8 cellular contexts compared by ENCODE assay signal in genomic region chr16:31033709-31034492, GRCh38. TPM values are rescaled to one million over a fixed set of nuclear protein-coding genes. Genes with fewer than 3 reads are reported as not detected.
DNase-seq lines count a peak whose midpoint lies in the region; ATAC-seq, FAIRE-seq and TF ChIP-seq lines count a peak whose summit lies in the region.

No MANE protein-coding gene starts in this region.

- H4K20me1 ChIP-seq in HepG2 (ENCODE audit: insufficient read depth, low read length): peaks cover 4% of the 10 kb centered on the region; the same call in 1 of the 2 replicates

- H3K4me3 Mint-ChIP-seq in activated CD4-positive, alpha-beta T cell treated with anti-CD3 and anti-CD28 coated beads, Interleukin-2, amount 10 ng/mL, durations not matched to agents 7 days and 5 days: peak overlapping the region; percentile 88

- H3K4me3 ChIP-seq in AG10803 (ENCODE audit: low read length) (peak overlapping the region; percentile 99), HepG2 (replicated peaks in 1 of 3; ENCODE audit: insufficient read depth in 1 of 3, low read depth in 2 of 3, low read length in 3 of 3) (peak overlapping the region; percentile 86 to 99 (median 94))

- peak; percentile 79 for FAIRE-seq in HepG2 (lab: Jason Lieb, UNC)

- TF ChIP-seq POLR2A in HepG2 (IDR thresholded peaks at IDR 0.05; ENCODE audit: insufficient read depth in 1 of 2, low read depth in 2 of 2, low read length in 2 of 2): peak; percentile 95 to 97

- no peaks in the 10 kb centered on the region for H3K9me3 Mint-ChIP-seq in activated CD4-positive, alpha-beta T cell treated with anti-CD3 and anti-CD28 coated beads, Interleukin-2, amount 10 ng/mL, durations not matched to agents 7 days and 5 days

- ATAC-seq in GM19023 (IDR thresholded peaks at IDR 0.05; ENCODE audit: unreplicated experiment) (peak; percentile 41), HG03378 (IDR thresholded peaks at IDR 0.05; ENCODE audit: unreplicated experiment) (peak; percentile 40), HepG2 (peak; percentile 82)

- peak overlapping the region; percentile 90 for H3K9ac ChIP-seq in HepG2 (ENCODE audit: insufficient read depth, low read depth, low read length)

- peaks cover 5% of the 10 kb centered on the region for H3K79me2 ChIP-seq in HepG2 (ENCODE audit: insufficient read depth, low read length)

- peak overlapping the region; percentile 96 for H3K27ac Mint-ChIP-seq in activated CD4-positive, alpha-beta T cell treated with anti-CD3 and anti-CD28 coated beads, Interleukin-2, amount 10 ng/mL, durations not matched to agents 7 days and 5 days

- H3K27me3 ChIP-seq in HepG2 (ENCODE audit: control insufficient read depth in 1 of 2, insufficient read depth in 2 of 2, low read length in 2 of 2): no peaks in the 10 kb centered on the region; a peak in 1 of 5 replicates

- TSS peak; percentile 73 for BruUV-seq in HepG2 (replicated peaks; lab: Mats Ljungman, UMichigan)

- peaks cover 39% of the 10 kb centered on the region for H3K4me1 ChIP-seq in HepG2 (ENCODE audit: insufficient read depth, low read length)

- peaks cover 23% of the 10 kb centered on the region for H3K4me1 Mint-ChIP-seq in activated CD4-positive, alpha-beta T cell treated with anti-CD3 and anti-CD28 coated beads, Interleukin-2, amount 10 ng/mL, durations not matched to agents 7 days and 5 days

- peaks cover 0 to 14% of the 10 kb centered on the region in 2 experiments; a peak in 4 of 5 replicates for H3K36me3 ChIP-seq in HepG2 (replicated peaks in 1 of 2; ENCODE audit: control insufficient read depth in 1 of 2, insufficient read depth in 2 of 2, low read length in 2 of 2)

- POLR2A ChIA-PET in activated CD4-positive, alpha-beta T cell treated with anti-CD3 and anti-CD28 coated beads, Interleukin-2, amount 10 ng/mL, durations not matched to agents 7 days and 5 days (lab: Charles Lee): interaction anchor here (0.8 to 1.0 kb wide), 2 partner anchors 39 to 40 kb away, joined by 3 read pairs; partner anchors contain the start of gene ZNF668
- POLR2A ChIA-PET in HepG2 (lab: Yijun Ruan, JAX): interaction anchor here (0.6 to 2.7 kb wide), 17 partner anchors 11 to 425 kb away, joined by 3 to 29 read pairs (median 5); partner anchors contain the start of genes ARMC5, HSD3B7, KAT8 and ZNF646

- CTCF ChIA-PET in activated CD4-positive, alpha-beta T cell treated with anti-CD3 and anti-CD28 coated beads, Interleukin-2, amount 10 ng/mL, durations not matched to agents 7 days and 5 days (lab: Charles Lee): interaction anchor here (1.1 kb wide), 1 partner anchor 16 kb away, joined by 3 read pairs; no protein-coding TSS in a partner anchor
- CTCF ChIA-PET in HepG2 (lab: Yijun Ruan, JAX; ENCODE audit: low intra/inter-chr PET ratio, low total read pairs): interaction anchor here (1.6 kb wide), 1 partner anchor 49 kb away, joined by 4 read pairs; the partner anchor contains the start of gene HSD3B7

- intact Hi-C loops in HepG2 (cut with micrococcal nuclease; ENCODE audit: unreplicated experiment): loop anchor here (1.0 to 2.0 kb wide), 3 partner anchors 37 to 60 kb away; partner anchors contain the start of genes VKORC1, ZNF646 and ZNF668

- H3K9me3 ChIP-seq in HepG2 (ENCODE audit: low read length): no peaks in the 10 kb centered on the region

- TF ChIP-seq CTCF in AG10803 (conservative IDR thresholded peaks at IDR 0.05; ENCODE audit: low read length) (no peak), HepG2 (CRISPR knock-in tag; IDR thresholded peaks at IDR 0.05) (no peak)

- DNase-seq in AG10803 (ENCODE audit: low read depth) (peak; percentile 75), NCI-H524 treated with DMSO at 0.1 percent for 48 hours (lab: John Stamatoyannopoulos, UW) (peak; percentile 18), dedifferentiated amniotic fluid mesenchymal stem cell (ENCODE audit: extremely low spot score) (peak; percentile 77), HepG2 (ENCODE audit: low spot score) (peak; percentile 89)
- DNase-seq in activated CD4-positive, alpha-beta T cell treated with anti-CD3 and anti-CD28 coated beads, Interleukin-2, amount 10 ng/mL, durations not matched to agents 7 days and 5 days: peak; percentile 92
- peak; percentile 80 for DNase-seq in stimulated activated CD4-positive, alpha-beta T cell treated with anti-CD3 and anti-CD28 coated beads, Interleukin-2, amount 100 ng/mL, for 4 hours (ENCODE audit: low read depth)

- H3K4me2 ChIP-seq in HepG2 (ENCODE audit: low read depth, low read length): peak overlapping the region; percentile 94

- H2AFZ ChIP-seq in HepG2 (ENCODE audit: low read length): no peak overlapping the region

- WGBS in HepG2 (ENCODE audit: low lambda C conversion rate): under 1% methylated on average over 36 of the region's 47 CpGs

- H3K36me3 Mint-ChIP-seq in activated CD4-positive, alpha-beta T cell treated with anti-CD3 and anti-CD28 coated beads, Interleukin-2, amount 10 ng/mL, durations not matched to agents 7 days and 5 days (ENCODE audit: low read depth): peaks cover 13% of the 10 kb centered on the region

- H3K27ac ChIP-seq in HepG2 (ENCODE audit: extremely low read length, insufficient read depth, low read length): peak overlapping the region; percentile 82

- H3K27me3 Mint-ChIP-seq in activated CD4-positive, alpha-beta T cell treated with anti-CD3 and anti-CD28 coated beads, Interleukin-2, amount 10 ng/mL, durations not matched to agents 7 days and 5 days: no peaks in the 10 kb centered on the region

- peak; percentile 17; the same call in 1 of the 2 replicates for TF ChIP-seq RAD21 in HepG2 (CRISPR knock-in tag; IDR thresholded peaks at IDR 0.05)

- in situ Hi-C loops in HepG2 (cut with HindIII; ENCODE audit: extremely low pct_ligation_motif_present, low pct_unique_long_range_greater_than_20kb): loop anchor here (5.0 kb wide), 1 partner anchor 38 kb away; the partner anchor contains the start of genes ZNF646 and ZNF668

- no peak for TF ChIP-seq EP300 in HepG2 (IDR thresholded peaks at IDR 0.05; ENCODE audit: low read depth in 2 of 2, low read length in 2 of 2)
- no peak for TF ChIP-seq EP300 in HepG2 (CRISPR knock-in tag; IDR thresholded peaks at IDR 0.05; ENCODE audit: borderline replicate concordance)

RNA-seq across cellular contexts. Expression of gene STX4, which starts 0.5 kb away (rescaled TPM):
- 10 to 100 TPM; 48.0 to 56.7 TPM for total RNA-seq in activated CD4-positive, alpha-beta T cell treated with anti-CD3 and anti-CD28 coated beads, Interleukin-2, amount 10 ng/mL, durations not matched to agents 7 days and 5 days
- 29.2 and 31.3 TPM in 2 replicates for total RNA-seq in HepG2 (2016; rRNA removed; fragmentation: Illumina TruSeq; extraction: Trizol)
- total RNA-seq in HepG2 (2016; cell fraction: cytosol; rRNA removed; fragmentation: Illumina TruSeq; extraction: Trizol; ENCODE audit: low read depth): 10.9 and 11.8 TPM in 2 replicates
- total RNA-seq in HepG2 (2016; cell fraction: insoluble cytoplasmic fraction; rRNA removed; fragmentation: Illumina TruSeq; extraction: Trizol): 28.3 and 29.6 TPM in 2 replicates
- total RNA-seq in HepG2 (2016; cell fraction: membrane; rRNA removed; fragmentation: Illumina TruSeq; extraction: Trizol): 18.1 and 22.6 TPM in 2 replicates
- 23.9 and 30.7 TPM in 2 replicates for total RNA-seq in HepG2 (2016; cell fraction: nucleus; rRNA removed; fragmentation: Illumina TruSeq; extraction: Trizol)
- polyA plus RNA-seq in HepG2 (2011; rRNA removed): 34.6 and 37.0 TPM in 2 replicates
- polyA plus RNA-seq in HepG2 (2011; cell fraction: cytosol; rRNA removed): 23.2 and 23.7 TPM in 2 replicates
- polyA plus RNA-seq in HepG2 (2011; cell fraction: nucleus; rRNA removed): 109 and 115 TPM in 2 replicates
- polyA plus RNA-seq in HepG2 (2012): 36.9 and 43.1 TPM in 2 replicates
- polyA plus RNA-seq in HepG2 (2016; cell fraction: cytosol; fragmentation: Illumina TruSeq; extraction: Trizol; ENCODE audit: low read depth): 14.1 and 15.4 TPM in 2 replicates
- 43.9 and 44.6 TPM in 2 replicates for polyA plus RNA-seq in HepG2 (2016; cell fraction: insoluble cytoplasmic fraction; fragmentation: Illumina TruSeq; extraction: Trizol; ENCODE audit: low read depth)
- polyA plus RNA-seq in HepG2 (2016; cell fraction: membrane; fragmentation: Illumina TruSeq; extraction: Trizol; ENCODE audit: low read depth): 22.4 and 26.1 TPM in 2 replicates
- polyA plus RNA-seq in HepG2 (2016; cell fraction: nucleus; fragmentation: Illumina TruSeq; extraction: Trizol; ENCODE audit: insufficient read depth, low read depth): 94.3 and 107 TPM in 2 replicates
- 23.8 and 35.4 TPM in 2 replicates for polyA minus RNA-seq in HepG2 (2011; rRNA and poly(A)+ RNA removed; ENCODE audit: low replicate concordance)
- 7.3 and 10.4 TPM in 2 replicates for polyA minus RNA-seq in HepG2 (2011; cell fraction: cytosol; rRNA and poly(A)+ RNA removed)
- 17.5 and 20.7 TPM in 2 replicates for polyA minus RNA-seq in HepG2 (2011; cell fraction: nucleus; rRNA and poly(A)+ RNA removed)

RNA-seq across cellular contexts. Expression of gene STX1B, which starts 23.5 kb away (rescaled TPM):
- total RNA-seq in activated CD4-positive, alpha-beta T cell treated with anti-CD3 and anti-CD28 coated beads, Interleukin-2, amount 10 ng/mL, durations not matched to agents 7 days and 5 days: 1 to 10 TPM in 1 of 2 experiments, under 1 TPM in 1; 0.62 to 1.1 TPM
- 1.7 and 3.0 TPM in 2 replicates for total RNA-seq in HepG2 (2016; rRNA removed; fragmentation: Illumina TruSeq; extraction: Trizol)
- 3.7 and 5.0 TPM in 2 replicates for total RNA-seq in HepG2 (2016; cell fraction: cytosol; rRNA removed; fragmentation: Illumina TruSeq; extraction: Trizol; ENCODE audit: low read depth)
- total RNA-seq in HepG2 (2016; cell fraction: insoluble cytoplasmic fraction; rRNA removed; fragmentation: Illumina TruSeq; extraction: Trizol): 1.00 and 4.0 TPM in 2 replicates
- 3.5 TPM in 2 replicates for total RNA-seq in HepG2 (2016; cell fraction: membrane; rRNA removed; fragmentation: Illumina TruSeq; extraction: Trizol)
- 3.8 and 7.5 TPM in 2 replicates for total RNA-seq in HepG2 (2016; cell fraction: nucleus; rRNA removed; fragmentation: Illumina TruSeq; extraction: Trizol)
- 1.3 and 2.1 TPM in 2 replicates for polyA plus RNA-seq in HepG2 (2011; rRNA removed)
- polyA plus RNA-seq in HepG2 (2011; cell fraction: cytosol; rRNA removed): 0.55 and 0.67 TPM in 2 replicates
- 9.0 and 9.4 TPM in 2 replicates for polyA plus RNA-seq in HepG2 (2011; cell fraction: nucleus; rRNA removed)
- polyA plus RNA-seq in HepG2 (2012): 1.1 and 1.5 TPM in 2 replicates
- polyA plus RNA-seq in HepG2 (2016; cell fraction: cytosol; fragmentation: Illumina TruSeq; extraction: Trizol; ENCODE audit: low read depth): 2.1 and 2.2 TPM in 2 replicates
- 0.69 and 0.76 TPM in 2 replicates for polyA plus RNA-seq in HepG2 (2016; cell fraction: insoluble cytoplasmic fraction; fragmentation: Illumina TruSeq; extraction: Trizol; ENCODE audit: low read depth)
- 1.4 and 1.9 TPM in 2 replicates for polyA plus RNA-seq in HepG2 (2016; cell fraction: membrane; fragmentation: Illumina TruSeq; extraction: Trizol; ENCODE audit: low read depth)
- polyA plus RNA-seq in HepG2 (2016; cell fraction: nucleus; fragmentation: Illumina TruSeq; extraction: Trizol; ENCODE audit: insufficient read depth, low read depth): 10.6 and 11.3 TPM in 2 replicates
- 2.6 and 7.4 TPM in 2 replicates for polyA minus RNA-seq in HepG2 (2011; rRNA and poly(A)+ RNA removed; ENCODE audit: low replicate concordance)
- polyA minus RNA-seq in HepG2 (2011; cell fraction: cytosol; rRNA and poly(A)+ RNA removed): 0.26 and 0.69 TPM in 2 replicates
- 9.0 and 11.2 TPM in 2 replicates for polyA minus RNA-seq in HepG2 (2011; cell fraction: nucleus; rRNA and poly(A)+ RNA removed)

RNA-seq across cellular contexts. Expression of gene ZNF668, which starts 40.1 kb away (rescaled TPM):
- total RNA-seq in activated CD4-positive, alpha-beta T cell treated with anti-CD3 and anti-CD28 coated beads, Interleukin-2, amount 10 ng/mL, durations not matched to agents 7 days and 5 days: 10 to 100 TPM; 11.2 to 12.9 TPM
- total RNA-seq in HepG2 (2016; rRNA removed; fragmentation: Illumina TruSeq; extraction: Trizol): 7.5 and 9.8 TPM in 2 replicates
- total RNA-seq in HepG2 (2016; cell fraction: cytosol; rRNA removed; fragmentation: Illumina TruSeq; extraction: Trizol; ENCODE audit: low read depth): 1.9 and 3.1 TPM in 2 replicates
- total RNA-seq in HepG2 (2016; cell fraction: insoluble cytoplasmic fraction; rRNA removed; fragmentation: Illumina TruSeq; extraction: Trizol): 6.4 and 9.6 TPM in 2 replicates
- total RNA-seq in HepG2 (2016; cell fraction: membrane; rRNA removed; fragmentation: Illumina TruSeq; extraction: Trizol): 4.6 and 4.9 TPM in 2 replicates
- total RNA-seq in HepG2 (2016; cell fraction: nucleus; rRNA removed; fragmentation: Illumina TruSeq; extraction: Trizol): 6.1 and 6.8 TPM in 2 replicates
- 3.8 and 4.0 TPM in 2 replicates for polyA plus RNA-seq in HepG2 (2011; rRNA removed)
- polyA plus RNA-seq in HepG2 (2011; cell fraction: cytosol; rRNA removed): 3.9 and 6.3 TPM in 2 replicates
- 8.8 and 11.7 TPM in 2 replicates for polyA plus RNA-seq in HepG2 (2011; cell fraction: nucleus; rRNA removed)
- 3.5 and 5.1 TPM in 2 replicates for polyA plus RNA-seq in HepG2 (2012)
- polyA plus RNA-seq in HepG2 (2016; cell fraction: cytosol; fragmentation: Illumina TruSeq; extraction: Trizol; ENCODE audit: low read depth): 1.0 and 1.1 TPM in 2 replicates
- polyA plus RNA-seq in HepG2 (2016; cell fraction: insoluble cytoplasmic fraction; fragmentation: Illumina TruSeq; extraction: Trizol; ENCODE audit: low read depth): 7.3 and 8.1 TPM in 2 replicates
- 2.8 and 2.9 TPM in 2 replicates for polyA plus RNA-seq in HepG2 (2016; cell fraction: membrane; fragmentation: Illumina TruSeq; extraction: Trizol; ENCODE audit: low read depth)
- polyA plus RNA-seq in HepG2 (2016; cell fraction: nucleus; fragmentation: Illumina TruSeq; extraction: Trizol; ENCODE audit: insufficient read depth, low read depth): 8.4 and 9.3 TPM in 2 replicates
- 17.4 and 23.8 TPM in 2 replicates for polyA minus RNA-seq in HepG2 (2011; rRNA and poly(A)+ RNA removed; ENCODE audit: low replicate concordance)
- polyA minus RNA-seq in HepG2 (2011; cell fraction: cytosol; rRNA and poly(A)+ RNA removed): 4.4 and 4.8 TPM in 2 replicates
- 5.5 and 6.5 TPM in 2 replicates for polyA minus RNA-seq in HepG2 (2011; cell fraction: nucleus; rRNA and poly(A)+ RNA removed)

RNA-seq across cellular contexts. Expression of gene ZNF646, which starts 40.3 kb away (rescaled TPM):
- 10 to 100 TPM; 28.3 to 33.3 TPM for total RNA-seq in activated CD4-positive, alpha-beta T cell treated with anti-CD3 and anti-CD28 coated beads, Interleukin-2, amount 10 ng/mL, durations not matched to agents 7 days and 5 days
- total RNA-seq in HepG2 (2016; rRNA removed; fragmentation: Illumina TruSeq; extraction: Trizol): 7.8 and 10.9 TPM in 2 replicates
- 1.7 and 2.4 TPM in 2 replicates for total RNA-seq in HepG2 (2016; cell fraction: cytosol; rRNA removed; fragmentation: Illumina TruSeq; extraction: Trizol; ENCODE audit: low read depth)
- total RNA-seq in HepG2 (2016; cell fraction: insoluble cytoplasmic fraction; rRNA removed; fragmentation: Illumina TruSeq; extraction: Trizol): 6.8 and 11.1 TPM in 2 replicates
- 5.0 and 5.3 TPM in 2 replicates for total RNA-seq in HepG2 (2016; cell fraction: membrane; rRNA removed; fragmentation: Illumina TruSeq; extraction: Trizol)
- total RNA-seq in HepG2 (2016; cell fraction: nucleus; rRNA removed; fragmentation: Illumina TruSeq; extraction: Trizol): 14.4 and 16.7 TPM in 2 replicates
- polyA plus RNA-seq in HepG2 (2011; rRNA removed): 3.4 and 4.4 TPM in 2 replicates
- 2.2 and 2.9 TPM in 2 replicates for polyA plus RNA-seq in HepG2 (2011; cell fraction: cytosol; rRNA removed)
- 19.6 and 21.3 TPM in 2 replicates for polyA plus RNA-seq in HepG2 (2011; cell fraction: nucleus; rRNA removed)
- polyA plus RNA-seq in HepG2 (2012): 5.6 and 5.8 TPM in 2 replicates
- polyA plus RNA-seq in HepG2 (2016; cell fraction: cytosol; fragmentation: Illumina TruSeq; extraction: Trizol; ENCODE audit: low read depth): 0.38 and 0.43 TPM in 2 replicates
- polyA plus RNA-seq in HepG2 (2016; cell fraction: insoluble cytoplasmic fraction; fragmentation: Illumina TruSeq; extraction: Trizol; ENCODE audit: low read depth): 3.7 and 4.7 TPM in 2 replicates
- 0.90 and 0.94 TPM in 2 replicates for polyA plus RNA-seq in HepG2 (2016; cell fraction: membrane; fragmentation: Illumina TruSeq; extraction: Trizol; ENCODE audit: low read depth)
- polyA plus RNA-seq in HepG2 (2016; cell fraction: nucleus; fragmentation: Illumina TruSeq; extraction: Trizol; ENCODE audit: insufficient read depth, low read depth): 22.6 and 23.3 TPM in 2 replicates
- polyA minus RNA-seq in HepG2 (2011; rRNA and poly(A)+ RNA removed; ENCODE audit: low replicate concordance): 29.7 and 32.7 TPM in 2 replicates
- 4.2 and 5.8 TPM in 2 replicates for polyA minus RNA-seq in HepG2 (2011; cell fraction: cytosol; rRNA and poly(A)+ RNA removed)
- 26.1 and 29.9 TPM in 2 replicates for polyA minus RNA-seq in HepG2 (2011; cell fraction: nucleus; rRNA and poly(A)+ RNA removed)

RNA-seq across cellular contexts. Expression of gene HSD3B7, which starts 48.9 kb away (rescaled TPM):
- total RNA-seq in activated CD4-positive, alpha-beta T cell treated with anti-CD3 and anti-CD28 coated beads, Interleukin-2, amount 10 ng/mL, durations not matched to agents 7 days and 5 days: 1 to 10 TPM; 3.4 to 3.5 TPM
- total RNA-seq in HepG2 (2016; rRNA removed; fragmentation: Illumina TruSeq; extraction: Trizol): 58.8 and 69.7 TPM in 2 replicates
- total RNA-seq in HepG2 (2016; cell fraction: cytosol; rRNA removed; fragmentation: Illumina TruSeq; extraction: Trizol; ENCODE audit: low read depth): 12.1 and 14.2 TPM in 2 replicates
- 53.9 and 70.3 TPM in 2 replicates for total RNA-seq in HepG2 (2016; cell fraction: insoluble cytoplasmic fraction; rRNA removed; fragmentation: Illumina TruSeq; extraction: Trizol)
- 26.6 and 27.7 TPM in 2 replicates for total RNA-seq in HepG2 (2016; cell fraction: membrane; rRNA removed; fragmentation: Illumina TruSeq; extraction: Trizol)
- total RNA-seq in HepG2 (2016; cell fraction: nucleus; rRNA removed; fragmentation: Illumina TruSeq; extraction: Trizol): 36.3 and 39.5 TPM in 2 replicates
- polyA plus RNA-seq in HepG2 (2011; rRNA removed): 32.9 and 40.9 TPM in 2 replicates
- polyA plus RNA-seq in HepG2 (2011; cell fraction: cytosol; rRNA removed): 29.8 and 45.1 TPM in 2 replicates
- polyA plus RNA-seq in HepG2 (2011; cell fraction: nucleus; rRNA removed): 63.4 and 68.4 TPM in 2 replicates
- polyA plus RNA-seq in HepG2 (2012): 14.8 and 17.8 TPM in 2 replicates
- 10.6 and 11.9 TPM in 2 replicates for polyA plus RNA-seq in HepG2 (2016; cell fraction: cytosol; fragmentation: Illumina TruSeq; extraction: Trizol; ENCODE audit: low read depth)
- polyA plus RNA-seq in HepG2 (2016; cell fraction: insoluble cytoplasmic fraction; fragmentation: Illumina TruSeq; extraction: Trizol; ENCODE audit: low read depth): 43.4 and 50.5 TPM in 2 replicates
- 18.0 and 19.2 TPM in 2 replicates for polyA plus RNA-seq in HepG2 (2016; cell fraction: membrane; fragmentation: Illumina TruSeq; extraction: Trizol; ENCODE audit: low read depth)
- 69.7 and 71.0 TPM in 2 replicates for polyA plus RNA-seq in HepG2 (2016; cell fraction: nucleus; fragmentation: Illumina TruSeq; extraction: Trizol; ENCODE audit: insufficient read depth, low read depth)
- polyA minus RNA-seq in HepG2 (2011; rRNA and poly(A)+ RNA removed; ENCODE audit: low replicate concordance): 11.6 and 56.6 TPM in 2 replicates
- polyA minus RNA-seq in HepG2 (2011; cell fraction: cytosol; rRNA and poly(A)+ RNA removed): 19.8 and 20.1 TPM in 2 replicates
- 5.0 and 5.8 TPM in 2 replicates for polyA minus RNA-seq in HepG2 (2011; cell fraction: nucleus; rRNA and poly(A)+ RNA removed)

Comparison
In these comparisons a context has a peak if more than half of its experiments do, and no peak if none do; other contexts are left out.
1. Peak in every context shown above with its lines: DNase-seq, ATAC-seq, H3K4me3 ChIP-seq and H3K27ac ChIP-seq.
2. DNase-seq: peak in every context shown above with its lines; median percentile 92 in activated CD4-positive, alpha-beta T cell treated with anti-CD3 and anti-CD28 coated beads, Interleukin-2, amount 10 ng/mL, durations not matched to agents 7 days and 5 days; 89 in HepG2; 80 in stimulated activated CD4-positive, alpha-beta T cell treated with anti-CD3 and anti-CD28 coated beads, Interleukin-2, amount 100 ng/mL, for 4 hours; 77 in dedifferentiated amniotic fluid mesenchymal stem cell; 75 in AG10803; 18 in NCI-H524 treated with DMSO at 0.1 percent for 48 hours.